26 cellular contexts compared by ENCODE assay signal in genomic region chr4:42483426-42484379, GRCh38.
A peak's percentile ranks its signal among the peaks of the same experiment; 100 is the strongest.
DNase-seq lines count a peak whose midpoint lies in the region; ATAC-seq, FAIRE-seq and TF ChIP-seq lines count a peak whose summit lies in the region.
"Had no signal": no experiment of that assay in that cellular context is flagged by ENCODE, and none has a peak within 500 bp of the region (broad histone marks: within the 10 kb centered on the region; RNA-seq: fewer than 3 reads in every experiment).

No MANE protein-coding gene starts in this region.

- H3K27me3 ChIP-seq in astrocyte (ENCODE audit: insufficient read depth, low read length) (no peaks in the 10 kb centered on the region), gastroesophageal sphincter (no peaks in the 10 kb centered on the region), tibial nerve (no peaks in the 10 kb centered on the region), suprapubic skin (no peaks in the 10 kb centered on the region)
- H3K27me3 ChIP-seq: ascending aorta, vagina had no signal

- no peaks in the 10 kb centered on the region for H3K9me3 Mint-ChIP-seq in astrocyte (ENCODE audit: unreplicated experiment)
- H3K9me3 Mint-ChIP-seq: activated naive CD4-positive, alpha-beta T cell treated with anti-CD3 and anti-CD28 coated beads for 36 hours; T-cell had no signal

- WGBS in gastroesophageal sphincter (ENCODE audit: low coverage in 1 of 2), 2 donors, result 49 to 59% methylated on average over 7 to 9 of the region's 9 CpGs
- WGBS in tibial nerve, 2 donors, result 56 to 68% methylated on average over 9 of the region's 9 CpGs
- WGBS in suprapubic skin, result 61% methylated on average over 9 of the region's 9 CpGs

- no peak overlapping the region for H3K4me3 Mint-ChIP-seq in astrocyte (ENCODE audit: unreplicated experiment)
- H3K4me3 Mint-ChIP-seq: activated naive CD4-positive, alpha-beta T cell treated with anti-CD3 and anti-CD28 coated beads for 36 hours; T-cell had no signal

- TF ChIP-seq CTCF in astrocyte (IDR thresholded peaks at IDR 0.05; ENCODE audit: insufficient read depth, low read depth, low read length) (no peak), gastroesophageal sphincter (IDR thresholded peaks at IDR 0.05) (no peak), tibial nerve (IDR thresholded peaks at IDR 0.05) (no peak), suprapubic skin (IDR thresholded peaks at IDR 0.05) (no peak)

- no peaks in the 10 kb centered on the region for H3K4me1 ChIP-seq in astrocyte (ENCODE audit: insufficient read depth, low read length)
- peaks cover 0 to 5% (median 0%) of the 10 kb centered on the region in 3 donors for H3K4me1 ChIP-seq in gastroesophageal sphincter
- H3K4me1 ChIP-seq in tibial nerve, result peaks cover 0 to 5% (median 2%) of the 10 kb centered on the region in 4 donors
- peaks cover 3% of the 10 kb centered on the region for H3K4me1 ChIP-seq in suprapubic skin
- H3K4me1 ChIP-seq: A549, ascending aorta had no signal

- H3K4me2 ChIP-seq in astrocyte (ENCODE audit: low read length), result no peak overlapping the region
- H3K4me2 ChIP-seq: A549 had no signal

- H3K27me3 Mint-ChIP-seq in astrocyte (ENCODE audit: low read depth, unreplicated experiment), result no peaks in the 10 kb centered on the region
- H3K27me3 Mint-ChIP-seq: T-cell had no signal

- DNase-seq in Right ventricle myocardium superior (no peak), cardiac septum (ENCODE audit: low spot score) (no peak), astrocyte (ENCODE audit: low read depth) (peak; percentile 31), tibial nerve (ENCODE audit: low spot score in 2 of 2) (peak; percentile 18 to 49), UCSD-AML1 (lab: John Stamatoyannopoulos, UW; ENCODE audit: unreplicated experiment) (no peak), suprapubic skin (ENCODE audit: low spot score in 2 of 2) (no peak)
- DNase-seq in stimulated activated CD4-positive, alpha-beta T cell treated with anti-CD3 and anti-CD28 coated beads, Interleukin-4, amount 100 ng/mL, for 1 hour, result no peak
- DNase-seq: activated CD4-positive, alpha-beta T cell treated with anti-CD3 and anti-CD28 coated beads, Interleukin-2, amount 50 U/mL, for 48 hours; activated naive CD4-positive, alpha-beta T cell treated with anti-CD3 and anti-CD28 coated beads for 36 hours; activated T-cell treated with anti-CD3 and anti-CD28 coated beads, Interleukin-2, amount 50 U/mL, for 1 hour; DMS 273 treated with DMSO at 0.1 percent for 48 hours; GDM1; KG1; left cardiac atrium; midbrain; NCI-H2081; NCI-H510A treated with DMSO at 0.1 percent for 48 hours; stimulated activated CD8-positive, alpha-beta memory T cell treated with anti-CD3 and anti-CD28 coated beads, Interleukin-4, amount 100 ng/mL, for 48 hours; T-cell had no signal

- FAIRE-seq in astrocyte (lab: Jason Lieb, UNC), result no peak
- FAIRE-seq: A549, endometrium had no signal

- H3K27ac ChIP-seq in astrocyte (ENCODE audit: low read depth, low read length), result no peak overlapping the region
- no peak overlapping the region for H3K27ac ChIP-seq in gastroesophageal sphincter
- peak overlapping the region in 1 of 4 donors; percentile 16 for H3K27ac ChIP-seq in tibial nerve
- H3K27ac ChIP-seq in suprapubic skin, result no peak overlapping the region
- H3K27ac ChIP-seq: A549, ascending aorta, C4-2B, vagina had no signal

- H3K36me3 ChIP-seq in astrocyte (ENCODE audit: insufficient read depth, low read length), result no peaks in the 10 kb centered on the region
- H3K36me3 ChIP-seq in gastroesophageal sphincter, result no peaks in the 10 kb centered on the region
- H3K36me3 ChIP-seq in tibial nerve, result no peaks in the 10 kb centered on the region
- H3K36me3 ChIP-seq in suprapubic skin, result no peaks in the 10 kb centered on the region
- H3K36me3 ChIP-seq: ascending aorta, vagina had no signal

- H3K9ac ChIP-seq in astrocyte (ENCODE audit: low read length), result no peak overlapping the region

- no peaks in the 10 kb centered on the region for H3K79me2 ChIP-seq in astrocyte (ENCODE audit: insufficient read depth, low read length)

- no peak overlapping the region for H3K4me3 ChIP-seq in astrocyte (ENCODE audit: insufficient read depth, low read depth, low read length)
- no peak overlapping the region for H3K4me3 ChIP-seq in gastroesophageal sphincter
- no peak overlapping the region for H3K4me3 ChIP-seq in tibial nerve
- H3K4me3 ChIP-seq in suprapubic skin, result no peak overlapping the region
- H3K4me3 ChIP-seq: A549, ascending aorta, vagina had no signal

- H2AFZ ChIP-seq in astrocyte (ENCODE audit: low read depth, low read length), result no peak overlapping the region

- TF ChIP-seq EP300 in gastroesophageal sphincter (IDR thresholded peaks at IDR 0.05) (no peak), tibial nerve (IDR thresholded peaks at IDR 0.05) (peak in 1 of 2 donors; percentile 61), suprapubic skin (IDR thresholded peaks at IDR 0.05) (no peak)

- H3K27ac Mint-ChIP-seq in astrocyte (ENCODE audit: unreplicated experiment), result no peak overlapping the region
- H3K27ac Mint-ChIP-seq: activated naive CD4-positive, alpha-beta T cell treated with anti-CD3 and anti-CD28 coated beads for 36 hours; progenitor cell of endocrine pancreas; T-cell had no signal

- H3K36me3 Mint-ChIP-seq in astrocyte (ENCODE audit: low read depth, unreplicated experiment), result no peaks in the 10 kb centered on the region

- TF ChIP-seq POLR2A in gastroesophageal sphincter (IDR thresholded peaks at IDR 0.05) (no peak), tibial nerve (IDR thresholded peaks at IDR 0.05) (no peak), suprapubic skin (IDR thresholded peaks at IDR 0.05) (no peak)

- H4K20me1 ChIP-seq in astrocyte (ENCODE audit: insufficient read depth, low read length), result no peaks in the 10 kb centered on the region

- intact Hi-C loops in Right ventricle myocardium superior (cut with DNase I), result no loop called here
- intact Hi-C loops in cardiac septum (cut with DNase I), result no loop called here

- no peaks in the 10 kb centered on the region for H3K9me3 ChIP-seq in astrocyte (ENCODE audit: insufficient read depth, low read depth, low read length)
- H3K9me3 ChIP-seq in gastroesophageal sphincter, result no peaks in the 10 kb centered on the region
- H3K9me3 ChIP-seq in tibial nerve, result no peaks in the 10 kb centered on the region
- H3K9me3 ChIP-seq in suprapubic skin, result no peaks in the 10 kb centered on the region
- H3K9me3 ChIP-seq: A549, ascending aorta, vagina had no signal

- H3K4me1 Mint-ChIP-seq in astrocyte (ENCODE audit: low read depth, unreplicated experiment), result peaks cover 5% of the 10 kb centered on the region

- ATAC-seq in Right ventricle myocardium superior (ENCODE audit: poor library complexity) (peak; percentile 46), gastroesophageal sphincter (peak; percentile 84)
- ATAC-seq: A549, T-cell had no signal

Comparison
In these comparisons a context has a peak if more than half of its experiments do, and no peak if none do; other contexts are left out.
1. DNase-seq: peak in astrocyte (single experiment) and tibial nerve (2 of 2); none in Right ventricle myocardium superior (single experiment), cardiac septum (single experiment), UCSD-AML1 (single experiment), suprapubic skin (0 of 2) and stimulated activated CD4-positive, alpha-beta T cell treated with anti-CD3 and anti-CD28 coated beads, Interleukin-4, amount 100 ng/mL, for 1 hour (single experiment).